1 cellular context compared by ENCODE assay signal in the genomic region with DNA sequence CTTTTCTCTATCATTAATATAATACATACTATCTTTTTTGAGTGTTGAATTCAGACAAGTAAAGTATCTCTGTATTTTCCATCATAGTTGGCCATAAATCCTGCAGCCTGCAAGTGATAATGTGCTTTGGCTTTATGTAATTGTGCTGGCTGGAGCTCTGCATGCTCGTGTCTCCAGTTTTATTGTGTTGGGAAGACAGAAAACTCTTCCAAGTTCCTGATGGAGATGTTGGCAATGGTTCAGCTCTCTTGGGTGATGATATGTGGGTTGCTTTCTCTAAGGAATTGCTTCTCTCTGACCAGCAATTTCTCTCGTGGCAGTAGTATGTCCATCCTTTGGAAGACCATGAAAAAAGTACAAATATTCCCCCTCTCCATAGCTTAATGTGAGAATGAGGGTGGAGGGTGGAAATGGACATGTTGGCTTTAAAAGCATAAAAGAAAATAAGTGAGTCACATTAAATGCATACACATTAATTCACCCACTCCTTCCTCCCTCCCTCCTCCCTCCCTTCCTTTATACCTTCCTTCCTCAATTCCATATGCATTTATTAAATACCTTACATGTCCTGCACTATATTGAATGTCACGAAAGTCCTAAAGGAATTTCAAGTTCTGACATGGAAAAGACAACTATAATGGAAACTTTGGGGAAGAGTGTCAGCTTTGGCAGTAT.
TF ChIP-seq lines count a peak whose summit lies in the region.

No MANE protein-coding gene starts in this region.

TF ChIP-seq in HEK293, 187 proteins besides CTCF, POLR2A, EP300 and RAD21:
- TF ChIP-seq ZNF366 (tag by site-specific recombination; conservative IDR thresholded peaks at IDR 0.05) (0 out of 2 replicates have a peak, but pooled peaks have one; percentile 20), OVOL3 (tag by site-specific recombination; IDR thresholded peaks at IDR 0.05) (no peak)
- TF ChIP-seq, protein P1, sequence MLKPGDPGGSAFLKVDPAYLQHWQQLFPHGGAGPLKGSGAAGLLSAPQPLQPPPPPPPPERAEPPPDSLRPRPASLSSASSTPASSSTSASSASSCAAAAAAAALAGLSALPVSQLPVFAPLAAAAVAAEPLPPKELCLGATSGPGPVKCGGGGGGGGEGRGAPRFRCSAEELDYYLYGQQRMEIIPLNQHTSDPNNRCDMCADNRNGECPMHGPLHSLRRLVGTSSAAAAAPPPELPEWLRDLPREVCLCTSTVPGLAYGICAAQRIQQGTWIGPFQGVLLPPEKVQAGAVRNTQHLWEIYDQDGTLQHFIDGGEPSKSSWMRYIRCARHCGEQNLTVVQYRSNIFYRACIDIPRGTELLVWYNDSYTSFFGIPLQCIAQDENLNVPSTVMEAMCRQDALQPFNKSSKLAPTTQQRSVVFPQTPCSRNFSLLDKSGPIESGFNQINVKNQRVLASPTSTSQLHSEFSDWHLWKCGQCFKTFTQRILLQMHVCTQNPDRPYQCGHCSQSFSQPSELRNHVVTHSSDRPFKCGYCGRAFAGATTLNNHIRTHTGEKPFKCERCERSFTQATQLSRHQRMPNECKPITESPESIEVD (tag by site-specific recombination; IDR thresholded peaks at IDR 0.05): peak; percentile 67
